1 cellular context compared by ENCODE assay signal in genomic region chr17:55340171-55340570, GRCh38.
TF ChIP-seq lines count a peak whose summit lies in the region.

No MANE protein-coding gene starts in this region.

TF ChIP-seq in K562, 482 proteins besides CTCF, POLR2A, EP300 and RAD21 (continued from another document):
- TF ChIP-seq ZNF592 (IDR thresholded peaks at IDR 0.05): no peak
- no peak for TF ChIP-seq GATA2 (CRISPR knock-in tag; IDR thresholded peaks at IDR 0.05)
- TF ChIP-seq ZNF395 (CRISPR knock-in tag; IDR thresholded peaks at IDR 0.05): no peak
- TF ChIP-seq ZNF143 (CRISPR knock-in tag; IDR thresholded peaks at IDR 0.05): no peak
- TF ChIP-seq KDM2B (CRISPR knock-in tag; IDR thresholded peaks at IDR 0.05): no peak
- no peak for TF ChIP-seq MEF2D (tag; conservative IDR thresholded peaks at IDR 0.05; ENCODE audit: low read depth)
- no peak for TF ChIP-seq RNF2 (IDR thresholded peaks at IDR 0.05)
- TF ChIP-seq ZNF280A (IDR thresholded peaks at IDR 0.05; ENCODE audit: low read depth, partially characterized antibody): no peak
- no peak for TF ChIP-seq SMARCA5 (IDR thresholded peaks at IDR 0.05)
- no peak for TF ChIP-seq ZNF140 (CRISPR knock-in tag; IDR thresholded peaks at IDR 0.05)
- TF ChIP-seq DLX4 (CRISPR knock-in tag; IDR thresholded peaks at IDR 0.05): no peak
- TF ChIP-seq SIX5 (IDR thresholded peaks at IDR 0.05; ENCODE audit: borderline replicate concordance in 1 of 2, insufficient read depth in 1 of 2, low read depth in 1 of 2, low read length in 2 of 2): no peak
- no peak for TF ChIP-seq PHF20 (IDR thresholded peaks at IDR 0.05; ENCODE audit: partially characterized antibody)
- TF ChIP-seq ZBTB5 (IDR thresholded peaks at IDR 0.05): no peak
- no peak for TF ChIP-seq MYBL2 (IDR thresholded peaks at IDR 0.05; ENCODE audit: low read depth)
- no peak for TF ChIP-seq MYBL2 (CRISPR knock-in tag; IDR thresholded peaks at IDR 0.05; ENCODE audit: borderline replicate concordance)
TF ChIP-seq in K562: peak in this region for 0.
